Comparison of ENCODE assay signal across 5 cellular contexts in the genomic region with DNA sequence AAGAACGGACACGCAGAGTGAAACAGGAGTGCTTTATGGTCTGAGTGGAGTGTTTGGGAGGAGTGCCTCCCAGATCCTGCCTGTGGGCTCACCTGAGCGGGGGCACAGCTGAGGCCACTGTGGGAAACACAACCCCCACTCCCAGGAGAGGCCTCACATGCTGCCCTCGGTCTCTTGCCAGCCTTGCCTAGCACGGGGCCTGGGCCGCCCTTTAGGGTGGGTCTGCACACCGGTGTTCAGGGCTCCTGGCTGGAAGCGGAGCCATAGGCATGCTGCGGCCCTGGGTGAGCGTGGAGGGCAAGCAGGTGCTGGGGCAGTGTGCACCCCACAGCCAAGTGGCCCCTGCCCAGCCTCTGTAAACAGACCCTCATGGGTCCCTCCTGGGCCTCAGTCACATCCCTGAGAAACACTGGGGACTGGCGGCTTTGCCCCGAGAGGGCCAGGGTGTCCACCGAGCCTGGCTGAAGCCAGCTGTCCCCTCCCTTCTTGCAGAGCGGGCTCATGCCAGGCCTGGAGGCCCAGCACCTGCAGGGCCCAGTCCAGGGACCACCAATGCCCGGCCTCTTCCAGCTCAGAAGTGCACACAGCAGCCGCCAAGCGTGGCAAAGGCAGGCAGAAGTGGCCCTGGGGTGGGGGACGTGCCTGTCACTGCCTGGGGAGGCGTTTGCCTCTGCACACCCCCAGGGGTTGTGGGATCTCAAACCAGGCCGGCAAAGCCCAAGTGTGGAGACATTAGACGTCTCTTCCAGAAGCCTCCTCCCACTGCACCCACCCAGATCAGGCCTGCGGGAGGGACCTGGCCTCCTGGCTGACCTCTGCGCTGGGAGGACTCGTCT.
DNase-seq lines count a peak whose midpoint lies in the region; ATAC-seq, FAIRE-seq and TF ChIP-seq lines count a peak whose summit lies in the region.
"Not testable (repeated sequence)": the region's sequence is repeated elsewhere in the genome, so short reads cannot be mapped to it uniquely, and the experiment has no call there.

No MANE protein-coding gene starts in this region.

- POLR2A ChIA-PET in Panc1 (lab: Charles Lee) = not testable (repeated sequence)

- not testable (repeated sequence) for H2BK120ac ChIP-seq in neuronal stem cell (ENCODE audit: low read depth, low read length)

- not testable (repeated sequence) for H3K4ac ChIP-seq in neuronal stem cell (ENCODE audit: low read length)

- not testable (repeated sequence) for H2AFZ ChIP-seq in neuronal stem cell (ENCODE audit: low read length)

- TF ChIP-seq CTCF in Panc1 (IDR thresholded peaks at IDR 0.05); bronchial epithelial cell (IDR thresholded peaks at IDR 0.05; ENCODE audit: insufficient read depth, low read length, severe bottlenecking): not testable (repeated sequence)

- FAIRE-seq in bronchial epithelial cell (lab: Jason Lieb, UNC) = peak; percentile 7

- H3K9me3 ChIP-seq in Panc1 (ENCODE audit: control insufficient read depth, insufficient read depth, low read depth, low read length); neuronal stem cell (replicated peaks in 1 of 2; ENCODE audit: control insufficient read depth in 2 of 2, insufficient read depth in 1 of 2, low read depth in 1 of 2, low read length in 2 of 2): not testable (repeated sequence)

- not testable (repeated sequence) for BruUV-seq in Panc1 (replicated peaks; lab: Mats Ljungman, UMichigan)

- in situ Hi-C loops in Panc1 (cut with HindIII; ENCODE audit: low pct_unique_long_range_greater_than_20kb, low sequenced_read_pairs) = not testable (repeated sequence)

- intact Hi-C loops in Panc1 (cut with micrococcal nuclease; ENCODE audit: unreplicated experiment) = not testable (repeated sequence)

- CTCF ChIA-PET in Panc1 (lab: Charles Lee) = not testable (repeated sequence)

- H3K18ac ChIP-seq in neuronal stem cell (ENCODE audit: low read length) = not testable (repeated sequence)

- DNase-seq in DMS 273 (lab: John Stamatoyannopoulos, UW; ENCODE audit: unreplicated experiment) (peak; percentile 16), NCI-H2171 treated with DMSO at 0.1 percent for 48 hours (lab: John Stamatoyannopoulos, UW) (peak; percentile 70)
- not testable (repeated sequence) for DNase-seq in Panc1 (ENCODE audit: low read depth, low spot score); bronchial epithelial cell (ENCODE audit: low read depth); neuronal stem cell (ENCODE audit: low spot score)

- not testable (repeated sequence) for H2BK15ac ChIP-seq in neuronal stem cell (ENCODE audit: low read length)

- H4K8ac ChIP-seq in neuronal stem cell (ENCODE audit: low read depth, low read length) = not testable (repeated sequence)

- H3K9ac ChIP-seq in neuronal stem cell (ENCODE audit: low read depth, low read length, poor library complexity) = not testable (repeated sequence)

- peak; percentile 19; the same call in 1 of the 2 replicates for ATAC-seq in Panc1

- H3K79me1 ChIP-seq in neuronal stem cell (ENCODE audit: low read depth, low read length) = not testable (repeated sequence)

- H2BK12ac ChIP-seq in neuronal stem cell (ENCODE audit: low read length) = peak overlapping the region; percentile 14

- not testable (repeated sequence) for H3K4me1 ChIP-seq in Panc1 (ENCODE audit: control insufficient read depth, insufficient read depth, low read length); neuronal stem cell (ENCODE audit: control insufficient read depth in 2 of 2, insufficient read depth in 1 of 2, low read depth in 1 of 2, low read length in 2 of 2)

- H4K91ac ChIP-seq in neuronal stem cell (ENCODE audit: low read depth, low read length, poor library complexity) = not testable (repeated sequence)

- not testable (repeated sequence) for H2BK5ac ChIP-seq in neuronal stem cell (ENCODE audit: low read length)

- H3K36me3 ChIP-seq in Panc1 (ENCODE audit: control insufficient read depth, insufficient read depth, low read length); bronchial epithelial cell (ENCODE audit: control insufficient read depth, insufficient read depth, low read length); neuronal stem cell (replicated peaks in 1 of 2; ENCODE audit: control insufficient read depth in 2 of 2, insufficient read depth in 2 of 2, low read length in 2 of 2): not testable (repeated sequence)

- H3K14ac ChIP-seq in neuronal stem cell (ENCODE audit: low read length) = not testable (repeated sequence)

- H3K4me3 ChIP-seq in Panc1 (ENCODE audit: low read depth in 2 of 2, low read length in 2 of 2); bronchial epithelial cell (ENCODE audit: low read depth, low read length); neuronal stem cell (ENCODE audit: low read length in 2 of 2): not testable (repeated sequence)

- H3K27ac ChIP-seq in Panc1 (ENCODE audit: low read length); neuronal stem cell (replicated peaks; ENCODE audit: low read length): not testable (repeated sequence)

- H3K4me2 ChIP-seq in neuronal stem cell (ENCODE audit: insufficient read depth, low read length, poor library complexity, severe bottlenecking) = not testable (repeated sequence)

- no CpG with 5 or more reads among the region's 24 CpGs for WGBS in neuronal stem cell (ENCODE audit: extremely low coverage in 2 of 2, insufficient read length in 2 of 2, insufficient replicate concordance in 1 of 2), 2 donors

- not testable (repeated sequence) for H3K27me3 ChIP-seq in Panc1 (ENCODE audit: control insufficient read depth, insufficient read depth, low read length); bronchial epithelial cell (ENCODE audit: control insufficient read depth, insufficient read depth, low read length); neuronal stem cell (ENCODE audit: control insufficient read depth in 3 of 3, insufficient read depth in 3 of 3, low read depth in 1 of 3, low read length in 3 of 3)

- H3K23ac ChIP-seq in neuronal stem cell (ENCODE audit: low read depth, low read length, poor library complexity) = not testable (repeated sequence)

- H2AK5ac ChIP-seq in neuronal stem cell (ENCODE audit: low read depth, low read length) = not testable (repeated sequence)
